In the genomic region with DNA sequence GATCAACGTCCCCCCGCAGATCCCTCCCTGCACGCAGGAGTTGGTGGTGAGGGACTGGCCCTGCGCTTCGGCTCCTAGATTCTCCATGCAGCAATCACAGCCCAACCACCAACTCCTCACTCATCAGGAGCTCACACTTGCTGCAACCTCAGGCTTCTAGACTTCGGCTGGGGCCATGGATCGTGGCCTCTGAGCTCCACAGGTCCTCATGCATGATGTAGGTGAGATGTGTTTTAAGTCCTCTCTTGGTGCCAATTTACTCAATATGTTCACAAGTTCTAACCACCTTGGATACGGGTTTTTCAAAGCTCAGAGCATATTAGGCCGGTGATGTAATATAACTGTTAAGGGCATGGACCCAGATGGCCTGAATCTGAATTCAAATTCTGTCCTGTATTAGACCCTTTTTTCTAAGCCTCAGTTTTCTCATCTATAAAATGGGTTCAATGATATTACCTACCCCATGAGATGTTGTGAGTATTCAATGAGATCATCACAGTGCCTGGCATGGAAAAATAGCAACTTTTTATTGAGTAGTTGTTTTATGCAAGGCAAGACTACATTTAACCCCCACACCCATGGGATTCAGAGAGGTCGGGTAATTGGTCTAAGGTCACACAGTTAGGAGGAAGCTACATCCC, we compare ENCODE assay signal across 1 cellular context.
TF ChIP-seq lines count a peak whose summit lies in the region.

No MANE protein-coding gene starts in this region.

TF ChIP-seq in K562, 482 proteins besides CTCF, POLR2A, EP300 and RAD21:
- TF ChIP-seq KDM1A (IDR thresholded peaks at IDR 0.05), result peak; percentile 27 to 30; a peak in 1 of 4 replicates
- TF ChIP-seq BCOR (IDR thresholded peaks at IDR 0.05), result peak; percentile 83
- TF ChIP-seq CHD4 (IDR thresholded peaks at IDR 0.05; ENCODE audit: insufficient read depth, insufficient replicate concordance, low read depth, low read length, poor library complexity, severe bottlenecking), result peak; percentile 68
- no peak for TF ChIP-seq ZNF41 (CRISPR knock-in tag; conservative IDR thresholded peaks at IDR 0.05)
- TF ChIP-seq SMARCA5 (IDR thresholded peaks at IDR 0.05), result peak; percentile 48; the same call in 1 of the 2 replicates
- TF ChIP-seq, protein P1, sequence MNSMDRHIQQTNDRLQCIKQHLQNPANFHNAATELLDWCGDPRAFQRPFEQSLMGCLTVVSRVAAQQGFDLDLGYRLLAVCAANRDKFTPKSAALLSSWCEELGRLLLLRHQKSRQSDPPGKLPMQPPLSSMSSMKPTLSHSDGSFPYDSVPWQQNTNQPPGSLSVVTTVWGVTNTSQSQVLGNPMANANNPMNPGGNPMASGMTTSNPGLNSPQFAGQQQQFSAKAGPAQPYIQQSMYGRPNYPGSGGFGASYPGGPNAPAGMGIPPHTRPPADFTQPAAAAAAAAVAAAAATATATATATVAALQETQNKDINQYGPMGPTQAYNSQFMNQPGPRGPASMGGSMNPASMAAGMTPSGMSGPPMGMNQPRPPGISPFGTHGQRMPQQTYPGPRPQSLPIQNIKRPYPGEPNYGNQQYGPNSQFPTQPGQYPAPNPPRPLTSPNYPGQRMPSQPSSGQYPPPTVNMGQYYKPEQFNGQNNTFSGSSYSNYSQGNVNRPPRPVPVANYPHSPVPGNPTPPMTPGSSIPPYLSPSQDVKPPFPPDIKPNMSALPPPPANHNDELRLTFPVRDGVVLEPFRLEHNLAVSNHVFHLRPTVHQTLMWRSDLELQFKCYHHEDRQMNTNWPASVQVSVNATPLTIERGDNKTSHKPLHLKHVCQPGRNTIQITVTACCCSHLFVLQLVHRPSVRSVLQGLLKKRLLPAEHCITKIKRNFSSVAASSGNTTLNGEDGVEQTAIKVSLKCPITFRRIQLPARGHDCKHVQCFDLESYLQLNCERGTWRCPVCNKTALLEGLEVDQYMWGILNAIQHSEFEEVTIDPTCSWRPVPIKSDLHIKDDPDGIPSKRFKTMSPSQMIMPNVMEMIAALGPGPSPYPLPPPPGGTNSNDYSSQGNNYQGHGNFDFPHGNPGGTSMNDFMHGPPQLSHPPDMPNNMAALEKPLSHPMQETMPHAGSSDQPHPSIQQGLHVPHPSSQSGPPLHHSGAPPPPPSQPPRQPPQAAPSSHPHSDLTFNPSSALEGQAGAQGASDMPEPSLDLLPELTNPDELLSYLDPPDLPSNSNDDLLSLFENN (IDR thresholded peaks at IDR 0.05; ENCODE audit: low read depth in 2 of 2, low read length in 2 of 2), result no peak
- no peak for TF ChIP-seq ZNF431 (CRISPR knock-in tag; IDR thresholded peaks at IDR 0.05)
- TF ChIP-seq ZNF77 (CRISPR knock-in tag; IDR thresholded peaks at IDR 0.05), result no peak
- TF ChIP-seq ADNP (tag; IDR thresholded peaks at IDR 0.05), result peak; percentile 78
- TF ChIP-seq ELF1 (tag; IDR thresholded peaks at IDR 0.05), result no peak
- no peak for TF ChIP-seq CREBBP (IDR thresholded peaks at IDR 0.05; ENCODE audit: low read depth, low read length)
- peak; percentile 94 for TF ChIP-seq RBM25 (IDR thresholded peaks at IDR 0.05; ENCODE audit: low read depth, low read length, severe bottlenecking)
